Comparison of ENCODE assay signal across 15 cellular contexts in genomic region chr2:234147335-234147861, GRCh38.
DNase-seq lines count a peak whose midpoint lies in the region; ATAC-seq, FAIRE-seq and TF ChIP-seq lines count a peak whose summit lies in the region.
"Had no signal": no experiment of that assay in that cellular context is flagged by ENCODE, and none has a peak within 500 bp of the region (broad histone marks: within the 10 kb centered on the region; RNA-seq: fewer than 3 reads in every experiment).

No MANE protein-coding gene starts in this region.

- H3K4me3 Mint-ChIP-seq in activated naive CD4-positive, alpha-beta T cell treated with anti-CD3 and anti-CD28 coated beads, Interleukin-2, amount 10 ng/mL, durations not matched to agents 7 days and 5 days = no peak overlapping the region
- no peak overlapping the region for H3K4me3 Mint-ChIP-seq in astrocyte (ENCODE audit: unreplicated experiment)
- H3K4me3 Mint-ChIP-seq in stimulated activated naive CD8-positive, alpha-beta T cell treated with anti-CD3 and anti-CD28 coated beads, Interleukin-15, amount 100 ng/mL, for 72 hours = no peak overlapping the region
- H3K4me3 Mint-ChIP-seq: brain, H9 had no signal

- no peak overlapping the region for H3K4me2 ChIP-seq in astrocyte (ENCODE audit: low read length)

- TF ChIP-seq CTCF in astrocyte (IDR thresholded peaks at IDR 0.05; ENCODE audit: insufficient read depth, low read depth, low read length) (no peak), D721Med (IDR thresholded peaks at IDR 0.05; ENCODE audit: insufficient read depth, missing control alignments) (no peak)

- no peaks in the 10 kb centered on the region for H3K36me3 ChIP-seq in astrocyte (ENCODE audit: insufficient read depth, low read length)
- H3K36me3 ChIP-seq: BE2C, tibial artery had no signal

- H3K27ac ChIP-seq in astrocyte (ENCODE audit: low read depth, low read length) = no peak overlapping the region
- H3K27ac ChIP-seq: tibial artery had no signal

- CTCF ChIA-PET in activated naive CD4-positive, alpha-beta T cell treated with anti-CD3 and anti-CD28 coated beads, Interleukin-2, amount 10 ng/mL, durations not matched to agents 7 days and 5 days (lab: Charles Lee) = interaction anchor here (1.1 to 2.1 kb wide), 2 partner anchors 9 to 353 kb away, joined by 3 to 6 read pairs; no protein-coding TSS in a partner anchor

- H3K36me3 Mint-ChIP-seq in activated naive CD4-positive, alpha-beta T cell treated with anti-CD3 and anti-CD28 coated beads, Interleukin-2, amount 10 ng/mL, durations not matched to agents 7 days and 5 days = no peaks in the 10 kb centered on the region
- no peaks in the 10 kb centered on the region for H3K36me3 Mint-ChIP-seq in astrocyte (ENCODE audit: low read depth, unreplicated experiment)
- H3K36me3 Mint-ChIP-seq: brain had no signal

- peaks cover 30% of the 10 kb centered on the region for H3K4me1 Mint-ChIP-seq in activated naive CD4-positive, alpha-beta T cell treated with anti-CD3 and anti-CD28 coated beads, Interleukin-2, amount 10 ng/mL, durations not matched to agents 7 days and 5 days
- peaks cover 21% of the 10 kb centered on the region for H3K4me1 Mint-ChIP-seq in astrocyte (ENCODE audit: low read depth, unreplicated experiment)
- H3K4me1 Mint-ChIP-seq in stimulated activated naive CD8-positive, alpha-beta T cell treated with anti-CD3 and anti-CD28 coated beads, Interleukin-15, amount 100 ng/mL, for 72 hours = peaks cover 25% of the 10 kb centered on the region

- ATAC-seq in stimulated activated naive CD8-positive, alpha-beta T cell treated with anti-CD3 and anti-CD28 coated beads, Interleukin-15, amount 100 ng/mL, for 72 hours = peak; percentile 54
- ATAC-seq in HG03457 (IDR thresholded peaks at IDR 0.05; ENCODE audit: unreplicated experiment) = no peak

- H3K4me3 ChIP-seq in astrocyte (ENCODE audit: insufficient read depth, low read depth, low read length) = no peak overlapping the region
- H3K4me3 ChIP-seq: tibial artery had no signal

- DNase-seq in activated naive CD4-positive, alpha-beta T cell treated with anti-CD3 and anti-CD28 coated beads, Interleukin-2, amount 10 ng/mL, durations not matched to agents 7 days and 5 days = no peak
- DNase-seq in activated naive CD4-positive, alpha-beta T cell (lab: John Stamatoyannopoulos, UW) = no peak
- DNase-seq in NCI-H146 (lab: John Stamatoyannopoulos, UW) = peak; percentile 45
- peak; percentile 55 for DNase-seq in astrocyte (ENCODE audit: low read depth)
- no peak for DNase-seq in stimulated activated naive CD8-positive, alpha-beta T cell treated with anti-CD3 and anti-CD28 coated beads, Interleukin-15, amount 100 ng/mL, for 72 hours
- DNase-seq in activated gamma-delta T cell treated with Interleukin-2 at 50 U/mL for 16 hours = no peak
- no peak for DNase-seq in D721Med (ENCODE audit: insufficient read length, low spot score)
- DNase-seq: BE2C, H9, hypothalamus, midbrain, NCI-H524, tibial artery had no signal

- H3K9me3 ChIP-seq in astrocyte (ENCODE audit: insufficient read depth, low read depth, low read length) = no peaks in the 10 kb centered on the region
- H3K9me3 ChIP-seq: BE2C, tibial artery had no signal

- H3K9me3 Mint-ChIP-seq in activated naive CD4-positive, alpha-beta T cell treated with anti-CD3 and anti-CD28 coated beads, Interleukin-2, amount 10 ng/mL, durations not matched to agents 7 days and 5 days = no peaks in the 10 kb centered on the region
- peaks cover 2% of the 10 kb centered on the region for H3K9me3 Mint-ChIP-seq in astrocyte (ENCODE audit: unreplicated experiment)
- no peaks in the 10 kb centered on the region for H3K9me3 Mint-ChIP-seq in stimulated activated naive CD8-positive, alpha-beta T cell treated with anti-CD3 and anti-CD28 coated beads, Interleukin-15, amount 100 ng/mL, for 72 hours

- H4K20me1 ChIP-seq in astrocyte (ENCODE audit: insufficient read depth, low read length) = no peaks in the 10 kb centered on the region

- H3K79me2 ChIP-seq in astrocyte (ENCODE audit: insufficient read depth, low read length) = no peaks in the 10 kb centered on the region

- FAIRE-seq in astrocyte (lab: Jason Lieb, UNC) = no peak
- FAIRE-seq in D721Med (lab: Jason Lieb, UNC) = no peak

- H2AFZ ChIP-seq in astrocyte (ENCODE audit: low read depth, low read length) = no peak overlapping the region

- peaks cover 13% of the 10 kb centered on the region for H3K4me1 ChIP-seq in astrocyte (ENCODE audit: insufficient read depth, low read length)
- H3K4me1 ChIP-seq: tibial artery had no signal

- peak overlapping the region; percentile 53 for H3K27ac Mint-ChIP-seq in activated naive CD4-positive, alpha-beta T cell treated with anti-CD3 and anti-CD28 coated beads, Interleukin-2, amount 10 ng/mL, durations not matched to agents 7 days and 5 days
- H3K27ac Mint-ChIP-seq in astrocyte (ENCODE audit: unreplicated experiment) = no peak overlapping the region
- no peak overlapping the region for H3K27ac Mint-ChIP-seq in stimulated activated naive CD8-positive, alpha-beta T cell treated with anti-CD3 and anti-CD28 coated beads, Interleukin-15, amount 100 ng/mL, for 72 hours
- H3K27ac Mint-ChIP-seq: H9 had no signal

- H3K27me3 ChIP-seq in astrocyte (ENCODE audit: insufficient read depth, low read length) = no peaks in the 10 kb centered on the region
- H3K27me3 ChIP-seq: BE2C, tibial artery had no signal

- H3K27me3 Mint-ChIP-seq in activated naive CD4-positive, alpha-beta T cell treated with anti-CD3 and anti-CD28 coated beads, Interleukin-2, amount 10 ng/mL, durations not matched to agents 7 days and 5 days = no peaks in the 10 kb centered on the region
- H3K27me3 Mint-ChIP-seq in astrocyte (ENCODE audit: low read depth, unreplicated experiment) = no peaks in the 10 kb centered on the region
- H3K27me3 Mint-ChIP-seq in stimulated activated naive CD8-positive, alpha-beta T cell treated with anti-CD3 and anti-CD28 coated beads, Interleukin-15, amount 100 ng/mL, for 72 hours = no peaks in the 10 kb centered on the region

- H3K9ac ChIP-seq in astrocyte (ENCODE audit: low read length) = no peak overlapping the region

Comparison
In these comparisons a context has a peak if more than half of its experiments do, and no peak if none do; other contexts are left out.
1. DNase-seq: peak in NCI-H146 (single experiment) and astrocyte (single experiment); none in activated naive CD4-positive, alpha-beta T cell treated with anti-CD3 and anti-CD28 coated beads, Interleukin-2, amount 10 ng/mL, durations not matched to agents 7 days and 5 days (single experiment), activated naive CD4-positive, alpha-beta T cell (0 of 4), stimulated activated naive CD8-positive, alpha-beta T cell treated with anti-CD3 and anti-CD28 coated beads, Interleukin-15, amount 100 ng/mL, for 72 hours (0 of 2), activated gamma-delta T cell treated with Interleukin-2 at 50 U/mL for 16 hours (single experiment) and D721Med (single experiment).